In genomic region chr13:77503398-77503797, GRCh38 we compare ENCODE assay signal across 30 cellular contexts. TPM values are rescaled to one million over a fixed set of nuclear protein-coding genes. Genes with fewer than 3 reads are reported as not detected.
DNase-seq lines count a peak whose midpoint lies in the region; ATAC-seq and TF ChIP-seq lines count a peak whose summit lies in the region.
"Had no signal": no experiment of that assay in that cellular context is flagged by ENCODE, and none has a peak within 500 bp of the region (broad histone marks: within the 10 kb centered on the region; RNA-seq: fewer than 3 reads in every experiment).

No MANE protein-coding gene starts in this region.

- H3K79me2 ChIP-seq in DOHH2 (ENCODE audit: control insufficient read depth, low read length): no peaks in the 10 kb centered on the region

- H3K27me3 Mint-ChIP-seq in activated B cell treated with CpG ODN at 0.5 μM for 24 hours: peaks cover 17% of the 10 kb centered on the region

- peak overlapping the region; percentile 35 for H3K27ac Mint-ChIP-seq in activated B cell treated with CpG ODN at 0.5 μM for 24 hours
- H3K27ac Mint-ChIP-seq: CD8-positive, alpha-beta memory T cell had no signal

- H3K4me1 Mint-ChIP-seq in activated B cell treated with CpG ODN at 0.5 μM for 24 hours: peaks cover 26% of the 10 kb centered on the region
- H3K4me1 Mint-ChIP-seq: CD8-positive, alpha-beta memory T cell had no signal

- 85 to 95% (median 89%) methylated on average over 5 of the region's 5 CpGs for WGBS in ovary, 3 donors

- H3K36me3 Mint-ChIP-seq in activated B cell treated with CpG ODN at 0.5 μM for 24 hours (ENCODE audit: low read depth): no peaks in the 10 kb centered on the region
- H3K36me3 Mint-ChIP-seq: CD8-positive, alpha-beta memory T cell had no signal

- H3K9me3 ChIP-seq in DOHH2 (ENCODE audit: control insufficient read depth, insufficient read depth, low read length) (no peaks in the 10 kb centered on the region), ovary (no peaks in the 10 kb centered on the region)
- H3K9me3 ChIP-seq: HAP-1 had no signal

- H3K4me1 ChIP-seq in DOHH2 (ENCODE audit: control insufficient read depth, low read length) (peaks cover 36% of the 10 kb centered on the region), ovary (ENCODE audit: insufficient read depth) (no peaks in the 10 kb centered on the region)
- H3K4me1 ChIP-seq: HAP-1 had no signal

- DNase-seq in NAMALWA (ENCODE audit: low spot score): peak; percentile 65
- no peak for DNase-seq in activated B cell treated with CpG ODN at 0.5 μM for 24 hours
- no peak for DNase-seq in NCI-H2196 (lab: John Stamatoyannopoulos, UW; ENCODE audit: unreplicated experiment)
- no peak for DNase-seq in ovary
- DNase-seq in glomerular visceral epithelial cell (ENCODE audit: extremely low spot score): no peak
- DNase-seq: AML-193; CD8-positive, alpha-beta memory T cell; DMS53; EL; GF-D8; KBM-7; NCI-H1105 treated with DMSO at 0.1 percent for 48 hours; NCI-H2029 treated with DMSO at 0.1 percent for 48 hours; NCI-H345; NCI-H524; NCI-H774; NK-92 treated with Interleukin-12 subunit alpha and Interleukin-12 subunit beta, amount 100 ng/mL, for 24 hours; OCI-M1; SHP77; SW 1271; T-helper 2 cell had no signal

- H3K36me3 ChIP-seq in DOHH2 (ENCODE audit: control insufficient read depth, low read length) (no peaks in the 10 kb centered on the region), ovary (no peaks in the 10 kb centered on the region)
- H3K36me3 ChIP-seq: HAP-1 had no signal

- POLR2A ChIA-PET in activated B cell treated with CpG ODN at 0.5 μM for 24 hours (lab: Charles Lee): interaction anchor here (1.0 to 1.7 kb wide), 2 partner anchors 10 to 177 kb away, joined by 3 to 10 read pairs; partner anchors contain the start of gene MYCBP2

- H3K27me3 ChIP-seq in DOHH2 (ENCODE audit: control insufficient read depth, low read length) (no peaks in the 10 kb centered on the region), ovary (no peaks in the 10 kb centered on the region)

- peak overlapping the region; percentile 50 for H3K4me3 ChIP-seq in DOHH2 (ENCODE audit: low read length)
- no peak overlapping the region for H3K4me3 ChIP-seq in ovary
- H3K4me3 ChIP-seq: HAP-1 had no signal

- TF ChIP-seq POLR2A in ovary (IDR thresholded peaks at IDR 0.05): no peak

- intact Hi-C loops in activated B cell treated with CpG ODN at 0.5 μM for 24 hours (cut with micrococcal nuclease) (loop anchor here (2.0 to 10.0 kb wide), 2 partner anchors 61 to 1901 kb away; partner anchors contain the start of gene RBM26), ovary (cut with DNase I) (no loop called here)

- H3K9me3 Mint-ChIP-seq in activated B cell treated with CpG ODN at 0.5 μM for 24 hours: no peaks in the 10 kb centered on the region
- H3K9me3 Mint-ChIP-seq: CD8-positive, alpha-beta memory T cell had no signal

- CTCF ChIA-PET in activated B cell treated with CpG ODN at 0.5 μM for 24 hours (lab: Charles Lee): interaction anchor here (1.1 to 6.8 kb wide), 2 partner anchors 10 to 25 kb away, joined by 3 to 45 read pairs; no protein-coding TSS in a partner anchor

- H3K4me2 ChIP-seq in DOHH2 (ENCODE audit: low read length): peak overlapping the region; percentile 62

- H4K20me1 ChIP-seq in DOHH2 (ENCODE audit: control insufficient read depth, insufficient read depth, low read depth, low read length): no peaks in the 10 kb centered on the region

- TF ChIP-seq EP300 in ovary (IDR thresholded peaks at IDR 0.05): no peak

- peak overlapping the region; percentile 62 for H3K27ac ChIP-seq in DOHH2 (ENCODE audit: low read depth, low read length)
- no peak overlapping the region for H3K27ac ChIP-seq in ovary
- H3K27ac ChIP-seq: C4-2B, HL-60 had no signal

- peak; percentile 35 for ATAC-seq in GM19351 (IDR thresholded peaks at IDR 0.05; ENCODE audit: unreplicated experiment)
- ATAC-seq in activated B cell treated with CpG ODN at 0.5 μM for 24 hours (ENCODE audit: low read depth): no peak
- no peak for ATAC-seq in HG02870 (IDR thresholded peaks at IDR 0.05; ENCODE audit: unreplicated experiment)
- ATAC-seq: HepG2 had no signal

- H3F3A ChIP-seq in DOHH2 (ENCODE audit: control insufficient read depth, insufficient read depth): no peaks in the 10 kb centered on the region

- H3K4me3 Mint-ChIP-seq in activated B cell treated with CpG ODN at 0.5 μM for 24 hours: no peak overlapping the region
- H3K4me3 Mint-ChIP-seq: CD8-positive, alpha-beta memory T cell had no signal

- TF ChIP-seq CTCF in DOHH2 (IDR thresholded peaks at IDR 0.05; ENCODE audit: low read depth, low read length, poor library complexity, severe bottlenecking): no peak
- TF ChIP-seq CTCF in activated B cell treated with CpG ODN at 0.5 μM for 24 hours (IDR thresholded peaks at IDR 0.05): no peak
- TF ChIP-seq CTCF in ovary (IDR thresholded peaks at IDR 0.05): no peak

- H3K9me2 ChIP-seq in DOHH2 (replicated peaks; ENCODE audit: control insufficient read depth, low read length): no peaks in the 10 kb centered on the region

RNA-seq across cellular contexts. Expression of gene SCEL, which starts 32.1 kb away (rescaled TPM):
- total RNA-seq in activated B cell treated with CpG ODN at 0.5 μM for 24 hours (not detected in 2 replicates), ovary (not detected)
- polyA plus RNA-seq in ovary: under 1 TPM in 1 of 2 donors, not detected in 1; 0.04 TPM
- total RNA-seq: A172; CD8-positive, alpha-beta memory T cell; HepG2 had no signal
- polyA plus RNA-seq: AG04450; CD8-positive, alpha-beta memory T cell; HepG2 had no signal
